In genomic region chr10:16436758-16437539, GRCh38 we compare ENCODE assay signal across 8 cellular contexts. TPM values are rescaled to one million over a fixed set of nuclear protein-coding genes. Genes with fewer than 3 reads are reported as not detected.
DNase-seq lines count a peak whose midpoint lies in the region; ATAC-seq and TF ChIP-seq lines count a peak whose summit lies in the region.

A gene with protein sequence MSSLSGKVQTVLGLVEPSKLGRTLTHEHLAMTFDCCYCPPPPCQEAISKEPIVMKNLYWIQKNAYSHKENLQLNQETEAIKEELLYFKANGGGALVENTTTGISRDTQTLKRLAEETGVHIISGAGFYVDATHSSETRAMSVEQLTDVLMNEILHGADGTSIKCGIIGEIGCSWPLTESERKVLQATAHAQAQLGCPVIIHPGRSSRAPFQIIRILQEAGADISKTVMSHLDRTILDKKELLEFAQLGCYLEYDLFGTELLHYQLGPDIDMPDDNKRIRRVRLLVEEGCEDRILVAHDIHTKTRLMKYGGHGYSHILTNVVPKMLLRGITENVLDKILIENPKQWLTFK (plus strand): TSS chr10:16437010. CDS start chr10:16484385, 47,375 bp downstream.

- TF ChIP-seq CTCF in H9 (conservative IDR thresholded peaks at IDR 0.05) (no peak), foreskin keratinocyte (conservative IDR thresholded peaks at IDR 0.05) (no peak), neutrophil (IDR thresholded peaks at IDR 0.05) (no peak)

- no peak within 1 kb of the TSS for H3K27ac ChIP-seq in H9 (ENCODE audit: insufficient read length, low read depth, low read length)
- H3K27ac ChIP-seq in foreskin keratinocyte = peak within 1 kb of the TSS; percentile 42
- H3K27ac ChIP-seq in neutrophil = peak within 1 kb of the TSS; percentile 59
- H3K27ac ChIP-seq in subcutaneous abdominal adipose tissue (ENCODE audit: low read depth, low read length) = peak within 1 kb of the TSS; percentile 62

- no peak within 1 kb of the TSS for H4K5ac ChIP-seq in H9 (ENCODE audit: insufficient read length, low read depth, low read length)

- H4K20me1 ChIP-seq in H9 (ENCODE audit: control insufficient read depth, insufficient read depth, insufficient read length) = no peaks in the 10 kb centered on the region

- no peaks in the 10 kb centered on the region for H3K79me1 ChIP-seq in H9 (ENCODE audit: insufficient read depth, low read depth, low read length, poor library complexity, severe bottlenecking)

- no peaks in the 10 kb centered on the region for H3K79me2 ChIP-seq in H9 (ENCODE audit: insufficient read depth, low read length)

- no peak within 1 kb of the TSS for H2AK5ac ChIP-seq in H9 (ENCODE audit: insufficient read length, low read length)

- no peaks in the 10 kb centered on the region for H3K36me3 ChIP-seq in ES-I3 (ENCODE audit: insufficient read depth, low read length)
- H3K36me3 ChIP-seq in MG63 = peaks cover 23% of the 10 kb centered on the region
- H3K36me3 ChIP-seq in neutrophil = no peaks in the 10 kb centered on the region
- peaks cover 0 to 6% (median 0%) of the 10 kb centered on the region in 5 donors for H3K36me3 ChIP-seq in subcutaneous abdominal adipose tissue (ENCODE audit: control insufficient read depth in 5 of 5, insufficient read depth in 5 of 5, low read length in 5 of 5)

- no peak within 1 kb of the TSS for H2BK20ac ChIP-seq in H9 (ENCODE audit: low read depth, low read length, poor library complexity, severe bottlenecking)

- H3K23ac ChIP-seq in H9 (ENCODE audit: insufficient read length, low read depth, low read length) = no peak within 1 kb of the TSS

- peaks cover 37 to 41% of the 10 kb centered on the region in 2 experiments for H3K4me1 Mint-ChIP-seq in H9

- H4K8ac ChIP-seq in H9 (replicated peaks; ENCODE audit: insufficient read length, low read depth, low read length) = no peak within 1 kb of the TSS

- peak within 1 kb of the TSS in 2 of 3 experiments; percentile 55 to 90; a peak in 4 of 7 replicates for H3K27ac Mint-ChIP-seq in H9

- peak within 1 kb of the TSS; percentile 66 to 75 for H3K4me3 Mint-ChIP-seq in H9

- ATAC-seq in foreskin keratinocyte = peak; percentile 87

- no peak within 1 kb of the TSS for H3K56ac ChIP-seq in H9 (ENCODE audit: insufficient read length, low read depth, low read length)

- H3K4me3 ChIP-seq in MG63 (peak within 1 kb of the TSS; percentile 77), neutrophil (ENCODE audit: low read depth in 1 of 2, low read length in 1 of 2) (peak within 1 kb of the TSS; percentile 65 to 69), subcutaneous abdominal adipose tissue (ENCODE audit: low read depth in 1 of 5, low read length in 5 of 5) (peak within 1 kb of the TSS; percentile 60 to 85 (median 82))

- no peak within 1 kb of the TSS for H2BK12ac ChIP-seq in H9 (ENCODE audit: insufficient read length, low read depth, low read length)

- peak within 1 kb of the TSS; percentile 63 for H3K4me2 ChIP-seq in H9 (ENCODE audit: insufficient read depth, insufficient read length, low read length)

- WGBS in H9 (ENCODE audit: extremely low coverage, insufficient read length, low lambda C conversion rate) = no CpG with 5 or more reads among the region's 49 CpGs

- no peak within 1 kb of the TSS for H2BK120ac ChIP-seq in H9 (ENCODE audit: low read depth, low read length, poor library complexity, severe bottlenecking)

- no peak within 1 kb of the TSS for H3T11ph ChIP-seq in H9 (ENCODE audit: low read length)

- H3K27me3 Mint-ChIP-seq in H9 (ENCODE audit: low read depth) = peaks cover 11% of the 10 kb centered on the region

- H3K9ac ChIP-seq in ES-I3 (ENCODE audit: low read depth, low read length) (peak within 1 kb of the TSS; percentile 61), H9 (ENCODE audit: extremely low read depth, insufficient read length, low read length) (peak within 1 kb of the TSS; percentile 28), subcutaneous abdominal adipose tissue (ENCODE audit: low read length in 5 of 5) (peak within 1 kb of the TSS in 4 of 5 donors; percentile 72 to 79 (median 76))

- H3K9me3 Mint-ChIP-seq in H9 = no peaks in the 10 kb centered on the region

- H3K36me3 Mint-ChIP-seq in H9 (ENCODE audit: insufficient read depth in 1 of 3, low read depth in 3 of 3) = peaks cover 2 to 12% (median 4%) of the 10 kb centered on the region in 3 experiments; a peak in 4 of 7 replicates

- H3K9me3 ChIP-seq in ES-I3 (ENCODE audit: control insufficient read depth, insufficient read depth, low read length) = no peaks in the 10 kb centered on the region
- no peaks in the 10 kb centered on the region for H3K9me3 ChIP-seq in H9 (ENCODE audit: control insufficient read depth, low read depth, low read length)
- H3K9me3 ChIP-seq in MG63 = no peaks in the 10 kb centered on the region
- no peaks in the 10 kb centered on the region for H3K9me3 ChIP-seq in neutrophil
- H3K9me3 ChIP-seq in subcutaneous abdominal adipose tissue (ENCODE audit: control insufficient read depth in 5 of 5, low read length in 5 of 5) = no peaks in the 10 kb centered on the region

- H3K4ac ChIP-seq in H9 (ENCODE audit: low read depth, low read length) = no peak within 1 kb of the TSS

- peak within 1 kb of the TSS; percentile 89 for H3K14ac ChIP-seq in H9 (ENCODE audit: insufficient read depth, low read length)

- H3K4me1 ChIP-seq in ES-I3 (ENCODE audit: insufficient read depth, low read length) = peaks cover 8% of the 10 kb centered on the region
- peaks cover 6% of the 10 kb centered on the region; the same call in 1 of the 2 replicates for H3K4me1 ChIP-seq in H9 (ENCODE audit: insufficient read depth, low read length)
- peaks cover 19% of the 10 kb centered on the region for H3K4me1 ChIP-seq in foreskin keratinocyte
- H3K4me1 ChIP-seq in neutrophil (ENCODE audit: control insufficient read depth in 1 of 2, insufficient read depth in 1 of 2, low read depth in 1 of 2, low read length in 1 of 2) = peaks cover 14 to 15% of the 10 kb centered on the region in 2 experiments
- peaks cover 2 to 45% (median 37%) of the 10 kb centered on the region in 5 donors for H3K4me1 ChIP-seq in subcutaneous abdominal adipose tissue (ENCODE audit: control insufficient read depth in 5 of 5, insufficient read depth in 5 of 5, low read length in 5 of 5)

- peaks cover 2% of the 10 kb centered on the region for H3K23me2 ChIP-seq in H9 (ENCODE audit: insufficient read length, low read depth, low read length, poor library complexity, severe bottlenecking)

- DNase-seq in H9 = peak; percentile 98
- peak; percentile 93 for DNase-seq in MG63
- peak; percentile 73 for DNase-seq in SHP77 treated with DMSO at 0.1 percent for 48 hours (lab: John Stamatoyannopoulos, UW)
- DNase-seq in activated gamma-delta T cell treated with anti-CD3 and anti-CD28 coated beads, Interleukin-2, amount 50 U/mL, for 16 hours (ENCODE audit: low read depth) = peak; percentile 95
- DNase-seq in foreskin keratinocyte = peak; percentile 79 to 86

- no peak within 1 kb of the TSS for H2BK15ac ChIP-seq in H9 (ENCODE audit: low read depth, low read length)

- H3K27me3 ChIP-seq in H9 (ENCODE audit: insufficient read depth, low read length) (no peaks in the 10 kb centered on the region; the same call in 1 of the 2 replicates), MG63 (0 out of 2 replicates have a peak, but pooled peaks cover 2% of the 10 kb centered on the region), foreskin keratinocyte (peaks cover 3% of the 10 kb centered on the region), neutrophil (no peaks in the 10 kb centered on the region), subcutaneous abdominal adipose tissue (ENCODE audit: control insufficient read depth in 5 of 5, insufficient read depth in 4 of 5, low read length in 5 of 5) (no peaks in the 10 kb centered on the region)

- no peak within 1 kb of the TSS for H2BK5ac ChIP-seq in H9 (ENCODE audit: insufficient read length, low read length)

- H3K18ac ChIP-seq in H9 (ENCODE audit: insufficient read length, low read depth, low read length) = peak within 1 kb of the TSS; percentile 73

- peak within 1 kb of the TSS; percentile 74 for H2AFZ ChIP-seq in H9 (ENCODE audit: low read length)

- no peak within 1 kb of the TSS for H4K91ac ChIP-seq in H9 (ENCODE audit: insufficient read length, low read depth, low read length)

RNA-seq across cellular contexts. Expression of the gene that starts here (rescaled TPM):
- total RNA-seq in H9 (2021) (8.8 and 10.1 TPM in 2 replicates), foreskin keratinocyte (9.0 and 10.1 TPM in 2 replicates)
- 32.7 and 37.7 TPM in 2 replicates for total RNA-seq in MG63 (2014; rRNA removed; shearing (Covaris generic); ENCODE audit: low replicate concordance)
- polyA plus RNA-seq in foreskin keratinocyte = 2.1 and 2.7 TPM in 2 replicates
